In genomic region chr12:104958946-104959841, GRCh38 we compare ENCODE assay signal across 8 cellular contexts. TPM values are rescaled to one million over a fixed set of nuclear protein-coding genes. Genes with fewer than 3 reads are reported as not detected.
DNase-seq lines count a peak whose midpoint lies in the region; ATAC-seq and TF ChIP-seq lines count a peak whose summit lies in the region.

No MANE protein-coding gene starts in this region.

- H3K9me1 ChIP-seq in IMR-90 (ENCODE audit: insufficient read depth, low read length), result no peaks in the 10 kb centered on the region

- H4K5ac ChIP-seq in IMR-90 (ENCODE audit: low read depth, low read length), result no peak overlapping the region

- ATAC-seq in CD8-positive, alpha-beta T cell, result no peak
- ATAC-seq in IMR-90 (ENCODE audit: low read depth), result no peak
- ATAC-seq in activated naive CD8-positive, alpha-beta T cell treated with anti-CD3 and anti-CD28 coated beads, Interleukin-2, amount 50 U/mL, for 24 hours, result no peak
- no peak for ATAC-seq in GM21737 (IDR thresholded peaks at IDR 0.05; ENCODE audit: unreplicated experiment)
- no peak for ATAC-seq in GM21825 (IDR thresholded peaks at IDR 0.05; ENCODE audit: unreplicated experiment)

- intact Hi-C loops in CD8-positive, alpha-beta T cell (cut with DNase I, micrococcal nuclease), result loop anchor here (1.0 to 10.0 kb wide), 13 partner anchors 27 to 992 kb away; partner anchors contain the start of genes CHST11 (in 2 of the 2), NOPCHAP1 (in 2 of the 2), WASHC4 (in 2 of the 2) and NFYB (in 1 of the 2)
- intact Hi-C loops in IMR-90 (cut with micrococcal nuclease), result no loop called here

- BruUV-seq in IMR-90 (replicated peaks; lab: Mats Ljungman, UMichigan), result no TSS peak

- H3K27ac ChIP-seq in CD8-positive, alpha-beta T cell (ENCODE audit: low read depth, low read length), result no peak overlapping the region
- H3K27ac ChIP-seq in IMR-90 (ENCODE audit: insufficient read depth, low read length) (no peak overlapping the region), suprapubic skin (peak overlapping the region; percentile 61)

- H2AK9ac ChIP-seq in IMR-90 (replicated peaks; ENCODE audit: low read depth, low read length, poor library complexity), result peak overlapping the region; percentile 89

- peaks cover 2% of the 10 kb centered on the region for H3K36me3 Mint-ChIP-seq in CD8-positive, alpha-beta T cell
- no peaks in the 10 kb centered on the region for H3K36me3 Mint-ChIP-seq in activated naive CD8-positive, alpha-beta T cell treated with anti-CD3 and anti-CD28 coated beads, Interleukin-2, amount 50 U/mL, for 24 hours (ENCODE audit: low read depth)

- dilution Hi-C loops in IMR-90 (cut with HindIII; ENCODE audit: low sequenced_read_pairs, unreplicated experiment), result no loop called here

- peak overlapping the region; percentile 98 for H2AFZ ChIP-seq in IMR-90 (replicated peaks; ENCODE audit: low read length, poor library complexity)

- POLR2A ChIA-PET in CD8-positive, alpha-beta T cell (lab: Charles Lee), result interaction anchor here (0.7 to 1.1 kb wide), 3 partner anchors 13 to 276 kb away, joined by 3 read pairs; partner anchors contain the start of gene APPL2
- POLR2A ChIA-PET in IMR-90 (lab: Charles Lee; ENCODE audit: unreplicated experiment), result no interaction called here

- H2BK120ac ChIP-seq in IMR-90 (ENCODE audit: low read depth, low read length), result peak overlapping the region; percentile 49; the same call in 1 of the 2 replicates

- H2BK5ac ChIP-seq in IMR-90 (ENCODE audit: low read depth, low read length, poor library complexity, severe bottlenecking), result no peak overlapping the region

- 93% methylated on average over 2 of the region's 12 CpGs; no CpG with 5 or more reads in 1 of the 2 experiments for WGBS in IMR-90 (ENCODE audit: extremely low coverage in 2 of 2, insufficient read length in 1 of 2), 2 experiments
- WGBS in suprapubic skin, result 42% methylated on average over 12 of the region's 12 CpGs

- H4K91ac ChIP-seq in IMR-90 (ENCODE audit: insufficient read depth, low read depth, low read length), result no peak overlapping the region

- no peaks in the 10 kb centered on the region for H3K9me3 ChIP-seq in CD8-positive, alpha-beta T cell (ENCODE audit: low read length)
- no peaks in the 10 kb centered on the region for H3K9me3 ChIP-seq in IMR-90 (ENCODE audit: control insufficient read depth, insufficient read depth, low read length)
- no peaks in the 10 kb centered on the region for H3K9me3 ChIP-seq in suprapubic skin

- H3K4me1 Mint-ChIP-seq in CD8-positive, alpha-beta T cell (ENCODE audit: low read depth), result peaks cover 19% of the 10 kb centered on the region
- peaks cover 27% of the 10 kb centered on the region for H3K4me1 Mint-ChIP-seq in activated naive CD8-positive, alpha-beta T cell treated with anti-CD3 and anti-CD28 coated beads, Interleukin-2, amount 50 U/mL, for 24 hours

- H3K4me3 Mint-ChIP-seq in CD8-positive, alpha-beta T cell, result peak overlapping the region; percentile 94
- peak overlapping the region; percentile 86 for H3K4me3 Mint-ChIP-seq in activated naive CD8-positive, alpha-beta T cell treated with anti-CD3 and anti-CD28 coated beads, Interleukin-2, amount 50 U/mL, for 24 hours

- H3K27ac Mint-ChIP-seq in CD8-positive, alpha-beta T cell, result peak overlapping the region; percentile 85
- H3K27ac Mint-ChIP-seq in activated naive CD8-positive, alpha-beta T cell treated with anti-CD3 and anti-CD28 coated beads, Interleukin-2, amount 50 U/mL, for 24 hours, result peak overlapping the region; percentile 93

- no peak for TF ChIP-seq EP300 in suprapubic skin (IDR thresholded peaks at IDR 0.05)

- TF ChIP-seq POLR2A in IMR-90 (IDR thresholded peaks at IDR 0.05; ENCODE audit: low read depth, low read length) (no peak), suprapubic skin (IDR thresholded peaks at IDR 0.05) (no peak)

- H4K8ac ChIP-seq in IMR-90 (ENCODE audit: low read depth in 2 of 2, low read length in 2 of 2), result peak overlapping the region; percentile 77 to 85; a peak in 2 of 4 replicates

- H3K4me1 ChIP-seq in CD8-positive, alpha-beta T cell (ENCODE audit: insufficient read depth, low read length), result peaks cover 13% of the 10 kb centered on the region
- H3K4me1 ChIP-seq in IMR-90 (ENCODE audit: control insufficient read depth, insufficient read depth, low read length) (peaks cover 10% of the 10 kb centered on the region), suprapubic skin (peaks cover 22% of the 10 kb centered on the region)

- H3K36me3 ChIP-seq in CD8-positive, alpha-beta T cell (ENCODE audit: insufficient read depth, low read length), result no peaks in the 10 kb centered on the region
- H3K36me3 ChIP-seq in IMR-90 (ENCODE audit: control insufficient read depth, insufficient read depth, low read length) (no peaks in the 10 kb centered on the region), suprapubic skin (no peaks in the 10 kb centered on the region)

- peak overlapping the region; percentile 13; the same call in 1 of the 2 replicates for H2AK5ac ChIP-seq in IMR-90 (ENCODE audit: low read depth, low read length)

- TF ChIP-seq RAD21 in IMR-90 (IDR thresholded peaks at IDR 0.05; ENCODE audit: low read length), result no peak

- in situ Hi-C loops in IMR-90 (cut with MboI; ENCODE audit: low sequenced_read_pairs), result no loop called here

- no peak for TF ChIP-seq CTCF in CD8-positive, alpha-beta T cell (IDR thresholded peaks at IDR 0.05)
- TF ChIP-seq CTCF in IMR-90 (conservative IDR thresholded peaks at IDR 0.05; ENCODE audit: low read depth, low read length) (no peak), suprapubic skin (IDR thresholded peaks at IDR 0.05) (no peak)

- no peak overlapping the region for H2BK15ac ChIP-seq in IMR-90 (ENCODE audit: low read depth, low read length)

- 0 out of 2 replicates have a peak overlapping the region, but pooled peaks have one; percentile 8 for H3K14ac ChIP-seq in IMR-90 (replicated peaks; ENCODE audit: low read depth, low read length)

- H3K4me3 ChIP-seq in CD8-positive, alpha-beta T cell (ENCODE audit: low read depth, low read length), result peak overlapping the region; percentile 97
- H3K4me3 ChIP-seq in IMR-90 (ENCODE audit: insufficient read depth, low read depth, low read length) (peak overlapping the region; percentile 62; the same call in 1 of the 2 replicates), suprapubic skin (peak overlapping the region; percentile 82)

- no peak overlapping the region for H3K23ac ChIP-seq in IMR-90 (ENCODE audit: low read depth, low read length)

- H3K4me2 ChIP-seq in IMR-90 (ENCODE audit: low read depth, low read length), result peak overlapping the region; percentile 68

- H3K4ac ChIP-seq in IMR-90 (ENCODE audit: low read depth, low read length), result peak overlapping the region; percentile 79; the same call in 1 of the 2 replicates

- CTCF ChIA-PET in CD8-positive, alpha-beta T cell (lab: Charles Lee), result interaction anchor here (1.1 to 2.0 kb wide), 4 partner anchors 9 to 577 kb away, joined by 3 to 8 read pairs (median 6); no protein-coding TSS in a partner anchor
- CTCF ChIA-PET in IMR-90 (lab: Yijun Ruan, JAX), result interaction anchor here (0.6 to 0.9 kb wide), 4 partner anchors 12 to 577 kb away, joined by 3 read pairs; no protein-coding TSS in a partner anchor

- H3K56ac ChIP-seq in IMR-90 (ENCODE audit: extremely low read depth, insufficient read depth, low read length), result no peak overlapping the region

- no peaks in the 10 kb centered on the region for H3K79me1 ChIP-seq in IMR-90 (ENCODE audit: low read depth in 1 of 2, low read length in 2 of 2)

- no peak overlapping the region for H3K9ac ChIP-seq in IMR-90 (ENCODE audit: low read depth, low read length)

- no peaks in the 10 kb centered on the region for H3K9me3 Mint-ChIP-seq in CD8-positive, alpha-beta T cell
- no peaks in the 10 kb centered on the region for H3K9me3 Mint-ChIP-seq in activated naive CD8-positive, alpha-beta T cell treated with anti-CD3 and anti-CD28 coated beads, Interleukin-2, amount 50 U/mL, for 24 hours

- peaks cover 25% of the 10 kb centered on the region for H3K27me3 Mint-ChIP-seq in CD8-positive, alpha-beta T cell (ENCODE audit: low read depth)
- peaks cover 42% of the 10 kb centered on the region for H3K27me3 Mint-ChIP-seq in activated naive CD8-positive, alpha-beta T cell treated with anti-CD3 and anti-CD28 coated beads, Interleukin-2, amount 50 U/mL, for 24 hours

- no peaks in the 10 kb centered on the region for H4K20me1 ChIP-seq in IMR-90 (ENCODE audit: insufficient read depth, low read length)

- H3K27me3 ChIP-seq in CD8-positive, alpha-beta T cell (ENCODE audit: insufficient read depth, low read length), result no peaks in the 10 kb centered on the region
- peaks cover 20% of the 10 kb centered on the region for H3K27me3 ChIP-seq in IMR-90 (ENCODE audit: control insufficient read depth, insufficient read depth, low read length)
- H3K27me3 ChIP-seq in suprapubic skin, result no peaks in the 10 kb centered on the region

- no peak overlapping the region; the same call in 1 of the 2 replicates for H2BK20ac ChIP-seq in IMR-90 (ENCODE audit: low read depth, low read length)

- H3K18ac ChIP-seq in IMR-90 (ENCODE audit: low read depth, low read length), result no peak overlapping the region

- DNase-seq in CD8-positive, alpha-beta T cell, result no peak
- DNase-seq in IMR-90, result peak; percentile 51
- DNase-seq in activated naive CD8-positive, alpha-beta T cell treated with anti-CD3 and anti-CD28 coated beads, Interleukin-2, amount 50 U/mL, for 24 hours, result no peak
- DNase-seq in kidney glomerular epithelial cell (lab: John Stamatoyannopoulos, UW), result peak; percentile 89
- DNase-seq in suprapubic skin (ENCODE audit: low spot score in 2 of 2), result no peak
- no peak for DNase-seq in iPS-NIHi11 (ENCODE audit: low spot score)

TF ChIP-seq in IMR-90, 13 proteins besides CTCF, POLR2A, EP300 and RAD21:
- TF ChIP-seq FOS (IDR thresholded peaks at IDR 0.05; ENCODE audit: low read depth, low read length) (peak; percentile 57; the same call in 1 of the 2 replicates), RCOR1 (IDR thresholded peaks at IDR 0.05; ENCODE audit: insufficient replicate concordance, low read length) (no peak)

RNA-seq across cellular contexts. Expression of gene SLC41A2, which starts 1.1 kb away (rescaled TPM):
- 1 to 10 TPM; 3.4 to 4.2 TPM for total RNA-seq in CD8-positive, alpha-beta T cell
- 6.8 and 14.4 TPM in 2 replicates for total RNA-seq in IMR-90 (2012; rRNA removed)
- 1.2 and 1.5 TPM in 2 replicates for polyA plus RNA-seq in IMR-90 (2012; rRNA removed)
- 0.56 and 1.0 TPM in 2 replicates for polyA plus RNA-seq in IMR-90 (2012; cell fraction: cytosol; rRNA removed)
- 0.37 and 1.00 TPM in 2 replicates for polyA plus RNA-seq in IMR-90 (2012; cell fraction: nucleus; rRNA removed; ENCODE audit: low replicate concordance)
- total RNA-seq in suprapubic skin, result 10 to 100 TPM in 1 of 4 donors, 1 to 10 TPM in 3; 1.8 to 14.6 (median 6.6) TPM

RNA-seq across cellular contexts. Expression of gene NOPCHAP1, which starts 26.9 kb away (rescaled TPM):
- total RNA-seq in CD8-positive, alpha-beta T cell, result 10 to 100 TPM; 13.2 to 16.5 TPM
- total RNA-seq in IMR-90 (2012; rRNA removed) (5.3 and 5.6 TPM in 2 replicates), suprapubic skin (1 to 10 TPM; 4.7 to 9.9 (median 6.6) TPM)
- polyA plus RNA-seq in IMR-90 (2012; rRNA removed), result 9.3 and 9.9 TPM in 2 replicates
- 2.0 and 2.8 TPM in 2 replicates for polyA plus RNA-seq in IMR-90 (2012; cell fraction: cytosol; rRNA removed)
- 1.1 and 1.9 TPM in 2 replicates for polyA plus RNA-seq in IMR-90 (2012; cell fraction: nucleus; rRNA removed; ENCODE audit: low replicate concordance)

Comparison
In these comparisons a context has a peak if more than half of its experiments do, and no peak if none do; other contexts are left out.
1. DNase-seq: peak in IMR-90 (single experiment) and kidney glomerular epithelial cell (single experiment); none in CD8-positive, alpha-beta T cell (0 of 7), activated naive CD8-positive, alpha-beta T cell treated with anti-CD3 and anti-CD28 coated beads, Interleukin-2, amount 50 U/mL, for 24 hours (single experiment), suprapubic skin (0 of 2) and iPS-NIHi11 (single experiment).
2. Peak in every context shown above with its lines, with median percentiles within 50 percentile points of each other: H3K4me3 ChIP-seq.